In the genomic region with DNA sequence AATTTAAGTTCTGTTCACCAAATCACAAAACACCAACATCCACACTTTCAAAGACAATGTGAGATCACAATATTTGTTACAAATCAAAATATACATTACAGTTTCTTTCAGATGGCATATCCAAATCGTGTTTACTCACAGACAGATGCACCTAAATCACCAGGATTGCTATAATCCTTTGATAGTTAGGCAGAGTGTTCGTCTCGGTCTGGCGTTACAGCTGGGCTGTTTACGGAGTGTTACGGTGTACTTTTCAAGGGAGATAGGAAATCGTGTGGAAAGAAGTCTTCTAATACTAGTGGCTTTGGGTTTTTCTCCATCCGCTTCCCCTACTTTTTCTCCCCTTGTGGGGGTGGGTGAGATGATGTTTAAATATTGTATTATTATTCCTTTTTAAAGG, we compare ENCODE assay signal across 13 cellular contexts. TPM values are rescaled to one million over a fixed set of nuclear protein-coding genes. Genes with fewer than 3 reads are reported as not detected.
A peak's percentile ranks its signal among the peaks of the same experiment; 100 is the strongest.
DNase-seq lines count a peak whose midpoint lies in the region; ATAC-seq and TF ChIP-seq lines count a peak whose summit lies in the region.
"Had no signal": no experiment of that assay in that cellular context is flagged by ENCODE, and none has a peak within 500 bp of the region (broad histone marks: within the 10 kb centered on the region; RNA-seq: fewer than 3 reads in every experiment).

No MANE protein-coding gene starts in this region.

- peaks cover 88% of the 10 kb centered on the region for H3K27me3 ChIP-seq in H7 (ENCODE audit: control insufficient read depth, insufficient read depth, low read length)

- DNase-seq in A172 (ENCODE audit: low spot score) (peak; percentile 8), H7 (peak; percentile 14), natural killer cell (no peak)
- no peak for DNase-seq in activated CD4-positive, CD25-positive, alpha-beta regulatory T cell treated with anti-CD3 and anti-CD28 coated beads, Interleukin-2, amount 50 U/mL, for 72 hours
- DNase-seq: Calu3, foreskin melanocyte, NCI-H1436, transverse colon had no signal

- TF ChIP-seq CTCF in brain (conservative IDR thresholded peaks at IDR 0.05) (no peak), natural killer cell (IDR thresholded peaks at IDR 0.05) (no peak)

- H3K4me3 Mint-ChIP-seq in brain (peak overlapping the region; percentile 82 to 91 (median 86)), natural killer cell (peak overlapping the region; percentile 93)

- H3K36me3 Mint-ChIP-seq in brain (peaks cover 74% of the 10 kb centered on the region), natural killer cell (peaks cover 7% of the 10 kb centered on the region)

- intact Hi-C loops in natural killer cell (cut with micrococcal nuclease) = no loop called here

- H3K27ac Mint-ChIP-seq in brain (peak overlapping the region in 3 of 5 experiments; percentile 85 to 97 (median 94)), natural killer cell (no peak overlapping the region)

- H3K4me1 Mint-ChIP-seq in brain (peaks cover 62% of the 10 kb centered on the region), natural killer cell (peaks cover 47 to 49% of the 10 kb centered on the region in 2 donors)

- no peak for ATAC-seq in natural killer cell
- no peak for ATAC-seq in HG02763 (IDR thresholded peaks at IDR 0.05; ENCODE audit: unreplicated experiment)
- ATAC-seq in HG03469 (IDR thresholded peaks at IDR 0.05; ENCODE audit: unreplicated experiment) = no peak
- no peak for ATAC-seq in HG03571 (IDR thresholded peaks at IDR 0.05; ENCODE audit: unreplicated experiment)

- H3K4me3 ChIP-seq in H7 (ENCODE audit: insufficient read depth, low read depth, low read length) = no peak overlapping the region; the same call in 1 of the 2 replicates

- H3K27me3 Mint-ChIP-seq in brain = peaks cover 98% of the 10 kb centered on the region
- peaks cover 66 to 78% of the 10 kb centered on the region in 2 donors for H3K27me3 Mint-ChIP-seq in natural killer cell (ENCODE audit: low read depth in 2 of 2)

- H3K9me3 Mint-ChIP-seq in brain = peaks cover 0 to 28% (median 4%) of the 10 kb centered on the region in 5 experiments
- no peaks in the 10 kb centered on the region for H3K9me3 Mint-ChIP-seq in natural killer cell

- H3K36me3 ChIP-seq in H7 (replicated peaks; ENCODE audit: control insufficient read depth, insufficient read depth, low read length) = no peaks in the 10 kb centered on the region
- H3K36me3 ChIP-seq: right lobe of liver, transverse colon had no signal

RNA-seq across cellular contexts. Expression of a gene that starts 1.9 kb away (rescaled TPM):
- 0.77 and 0.88 TPM in 2 replicates for total RNA-seq in A172 (2014; rRNA removed; shearing (Covaris generic))
- 0.07 TPM in 2 replicates for total RNA-seq in H7 (2014; rRNA removed; shearing (Covaris generic))
- polyA plus RNA-seq in brain (ENCODE audit: insufficient read depth, low read depth, low replicate concordance) = 0.20 TPM
- total RNA-seq in natural killer cell = under 1 TPM in 1 of 3 donors, not detected in 2; 0.20 TPM
- total RNA-seq: Calu3, right lobe of liver had no signal

Comparison
In these comparisons a context has a peak if more than half of its experiments do, and no peak if none do; other contexts are left out.
1. DNase-seq: peak in A172 (single experiment) and H7 (single experiment); none in natural killer cell (single experiment) and activated CD4-positive, CD25-positive, alpha-beta regulatory T cell treated with anti-CD3 and anti-CD28 coated beads, Interleukin-2, amount 50 U/mL, for 72 hours (single experiment).
2. H3K27ac Mint-ChIP-seq: peak in brain (3 of 5); none in natural killer cell (0 of 2).